ENCODE assay signal across 21 cellular contexts in genomic region chr10:75499556-75499955, GRCh38.
"Had no signal": no experiment of that assay in that cellular context is flagged by ENCODE, and none has a peak within 500 bp of the region (broad histone marks: within the 10 kb centered on the region; RNA-seq: fewer than 3 reads in every experiment).

No MANE protein-coding gene starts in this region.

- ATAC-seq: left colon; naive thymus-derived CD8-positive, alpha-beta T cell; right lobe of liver; stimulated activated naive B cell treated with anti-CD40 and anti-IgM and Interleukin-4, amounts not matched to agents 10 μg/mL and 1 μg/mL and 100 μg/mL, for 72 hours had no signal

- H3K4me3 ChIP-seq: left lung, lower lobe of right lung, right atrium auricular region, right lobe of liver, tibial nerve, uterus had no signal

- H3K9me3 ChIP-seq: left lung, lower lobe of right lung, right atrium auricular region, right lobe of liver, tibial nerve, uterus had no signal

- DNase-seq: hypothalamus; immature natural killer cell; kidney; left colon; left lung; lower lobe of right lung; mammary epithelial cell; mesenchymal stem cell; naive thymus-derived CD8-positive, alpha-beta T cell; occipital lobe; right lobe of liver; stimulated activated CD4-positive, alpha-beta T cell treated with anti-CD3 and anti-CD28 coated beads, Interleukin-12 subunit alpha, Interleukin-12 subunit beta, amount 100 ng/mL, for 4 hours; stimulated activated CD4-positive, alpha-beta T cell treated with anti-CD3 and anti-CD28 coated beads, Interleukin-15, amount 100 ng/mL, for 24 hours; stimulated activated CD4-positive, alpha-beta T cell treated with anti-CD3 and anti-CD28 coated beads, Interleukin-2, amount 100 ng/mL, for 24 hours; stimulated activated CD4-positive, alpha-beta T cell treated with anti-CD3 and anti-CD28 coated beads, Interleukin-4, amount 100 ng/mL, for 1 hour; stimulated activated naive B cell treated with anti-CD40 and anti-IgM and Interleukin-4, amounts not matched to agents 10 μg/mL and 1 μg/mL and 100 μg/mL, for 72 hours; substantia nigra; uterus had no signal

- H3K27me3 ChIP-seq: left lung, right atrium auricular region, right lobe of liver, tibial nerve, uterus had no signal

- H3K4me1 ChIP-seq: parathyroid adenoma, tibial nerve, uterus had no signal

- H3K27ac ChIP-seq: left lung, lower lobe of right lung, parathyroid adenoma, right atrium auricular region, right lobe of liver, tibial nerve had no signal

- H3K36me3 ChIP-seq: left lung, lower lobe of right lung, right atrium auricular region, right lobe of liver, tibial nerve, uterus had no signal
